ENCODE assay signal across 20 cellular contexts in genomic region chr11:11142359-11142758, GRCh38.
DNase-seq lines count a peak whose midpoint lies in the region; ATAC-seq and TF ChIP-seq lines count a peak whose summit lies in the region.
"Had no signal": no experiment of that assay in that cellular context is flagged by ENCODE, and none has a peak within 500 bp of the region (broad histone marks: within the 10 kb centered on the region; RNA-seq: fewer than 3 reads in every experiment).

No MANE protein-coding gene starts in this region.

- H3K27ac ChIP-seq in left ventricle myocardium inferior (replicated peaks) = no peak overlapping the region
- H3K27ac ChIP-seq in stomach smooth muscle (ENCODE audit: low read length) = peak overlapping the region; percentile 11
- H3K27ac ChIP-seq in vagina = peak overlapping the region; percentile 43
- H3K27ac ChIP-seq in osteoblast (ENCODE audit: low read depth, low read length) = no peak overlapping the region
- H3K27ac ChIP-seq: PC-9 had no signal

- no peaks in the 10 kb centered on the region for H4K20me1 ChIP-seq in osteoblast (ENCODE audit: insufficient read depth, low read length)

- TF ChIP-seq CTCF in left ventricle myocardium inferior (IDR thresholded peaks at IDR 0.05; ENCODE audit: borderline replicate concordance) = no peak
- no peak for TF ChIP-seq CTCF in vagina (IDR thresholded peaks at IDR 0.05)
- no peak for TF ChIP-seq CTCF in osteoblast (IDR thresholded peaks at IDR 0.05; ENCODE audit: extremely low read depth, low read depth, low read length)

- peak; percentile 11 for ATAC-seq in left ventricle myocardium superior
- ATAC-seq in left lobe of liver = peak; percentile 15

- no peak for TF ChIP-seq POLR2A in vagina (IDR thresholded peaks at IDR 0.05)

- intact Hi-C loops in left ventricle myocardium superior (cut with micrococcal nuclease) = no loop called here
- intact Hi-C loops in left ventricle myocardium inferior (cut with micrococcal nuclease) = no loop called here
- intact Hi-C loops in vagina (cut with DNase I) = no loop called here

- no peaks in the 10 kb centered on the region for H3K79me2 ChIP-seq in osteoblast (ENCODE audit: insufficient read depth, low read length)

- H3K27me3 ChIP-seq in left ventricle myocardium inferior (ENCODE audit: low read depth) (no peaks in the 10 kb centered on the region), stomach smooth muscle (ENCODE audit: control insufficient read depth in 1 of 2, insufficient read depth in 2 of 2, low read length in 2 of 2) (no peaks in the 10 kb centered on the region), vagina (no peaks in the 10 kb centered on the region), osteoblast (ENCODE audit: insufficient read depth, low read length) (peaks cover 13% of the 10 kb centered on the region)
- H3K27me3 ChIP-seq: MG63 had no signal

- DNase-seq in left ventricle myocardium superior = no peak
- no peak for DNase-seq in left ventricle myocardium inferior
- no peak for DNase-seq in left lobe of liver (ENCODE audit: low spot score)
- DNase-seq in vagina (ENCODE audit: extremely low spot score in 2 of 2) = no peak
- DNase-seq in activated effector memory CD4-positive, alpha-beta T cell treated with anti-CD3 and anti-CD28 coated beads, Interleukin-2, amount 50 U/mL, for 16 hours = no peak
- DNase-seq in DMS53 treated with DMSO at 0.1 percent for 48 hours (lab: John Stamatoyannopoulos, UW; ENCODE audit: unreplicated experiment) = no peak
- no peak for DNase-seq in osteoblast (ENCODE audit: insufficient read length, low spot score, missing footprints)
- DNase-seq: 8988T, DND-41, H7, HFFc6, Kasumi-1, MG63, NCI-H1048, NCI-H1436, NCI-H1930, NCI-H345, NCI-H524 treated with DMSO at 0.1 percent for 48 hours, PC-9 had no signal

- H3K9ac ChIP-seq in stomach smooth muscle (ENCODE audit: low read length in 2 of 2) = no peak overlapping the region

- no peak overlapping the region for H2AFZ ChIP-seq in osteoblast (ENCODE audit: low read length)
- H2AFZ ChIP-seq: PC-9 had no signal

- peaks cover 8% of the 10 kb centered on the region for H3K4me1 ChIP-seq in left ventricle myocardium inferior
- peaks cover 12% of the 10 kb centered on the region for H3K4me1 ChIP-seq in stomach smooth muscle (ENCODE audit: control insufficient read depth, insufficient read depth, low read length)
- peaks cover 17% of the 10 kb centered on the region for H3K4me1 ChIP-seq in vagina
- no peaks in the 10 kb centered on the region for H3K4me1 ChIP-seq in osteoblast (ENCODE audit: insufficient read depth, low read length)

- no peak overlapping the region for H3K4me2 ChIP-seq in osteoblast (ENCODE audit: insufficient read depth, low read length)
- H3K4me2 ChIP-seq: PC-9 had no signal

- H3K36me3 ChIP-seq in left ventricle myocardium inferior (no peaks in the 10 kb centered on the region), stomach smooth muscle (ENCODE audit: control insufficient read depth in 2 of 2, insufficient read depth in 2 of 2, low read length in 2 of 2) (no peaks in the 10 kb centered on the region), vagina (no peaks in the 10 kb centered on the region), osteoblast (ENCODE audit: insufficient read depth, low read length) (no peaks in the 10 kb centered on the region)
- H3K36me3 ChIP-seq: MG63 had no signal

- no peaks in the 10 kb centered on the region for H3K9me3 ChIP-seq in left ventricle myocardium inferior (replicated peaks)
- no peaks in the 10 kb centered on the region for H3K9me3 ChIP-seq in stomach smooth muscle (ENCODE audit: control insufficient read depth in 2 of 2, low read length in 2 of 2)
- no peaks in the 10 kb centered on the region for H3K9me3 ChIP-seq in vagina
- no peaks in the 10 kb centered on the region for H3K9me3 ChIP-seq in osteoblast (ENCODE audit: low read depth, low read length)
- H3K9me3 ChIP-seq: MG63 had no signal

- H3K4me3 ChIP-seq in left ventricle myocardium inferior (no peak overlapping the region), stomach smooth muscle (ENCODE audit: low read length in 2 of 2) (no peak overlapping the region), vagina (no peak overlapping the region), osteoblast (ENCODE audit: insufficient read depth, low read length) (no peak overlapping the region)
- H3K4me3 ChIP-seq: MG63, PC-9 had no signal

Comparison
In these comparisons a context has a peak if more than half of its experiments do, and no peak if none do; other contexts are left out.
1. H3K27ac ChIP-seq: peak in stomach smooth muscle (single experiment) and vagina (single experiment); none in left ventricle myocardium inferior (single experiment) and osteoblast (single experiment).